In genomic region chr21:32768530-32768929, GRCh38 we compare ENCODE assay signal across 1 cellular context.
TF ChIP-seq lines count a peak whose summit lies in the region.

No MANE protein-coding gene starts in this region.

TF ChIP-seq in GM12878, 131 proteins besides CTCF, POLR2A, EP300 and RAD21 (continued from another document):
- TF ChIP-seq BMI1 (IDR thresholded peaks at IDR 0.05; ENCODE audit: borderline replicate concordance), result no peak
- TF ChIP-seq GABPA (IDR thresholded peaks at IDR 0.05; ENCODE audit: low read depth), result no peak
- TF ChIP-seq ELK1 (IDR thresholded peaks at IDR 0.05; ENCODE audit: low read depth, low read length), result no peak
- TF ChIP-seq TCF3 (IDR thresholded peaks at IDR 0.05; ENCODE audit: borderline replicate concordance, insufficient read depth, low read depth, low read length), result no peak
- no peak for TF ChIP-seq BHLHE40 (IDR thresholded peaks at IDR 0.05; ENCODE audit: borderline replicate concordance in 1 of 2, low read depth in 2 of 2, low read length in 1 of 2)
- TF ChIP-seq ZBTB40 (IDR thresholded peaks at IDR 0.05; ENCODE audit: borderline replicate concordance), result no peak
- no peak for TF ChIP-seq HDGF (IDR thresholded peaks at IDR 0.05)
- no peak for TF ChIP-seq FOXM1 (IDR thresholded peaks at IDR 0.05; ENCODE audit: low read depth, low read length)
- TF ChIP-seq LARP7 (IDR thresholded peaks at IDR 0.05), result no peak
- no peak for TF ChIP-seq SREBF2 (IDR thresholded peaks at IDR 0.05; ENCODE audit: low read length)
- no peak for TF ChIP-seq NFYA (IDR thresholded peaks at IDR 0.05; ENCODE audit: borderline replicate concordance, low read depth, low read length)
- TF ChIP-seq TCF12 (IDR thresholded peaks at IDR 0.05; ENCODE audit: low read depth, low read length), result no peak
- TF ChIP-seq CREM (IDR thresholded peaks at IDR 0.05; ENCODE audit: low read depth), result no peak
- no peak for TF ChIP-seq CBX5 (IDR thresholded peaks at IDR 0.05; ENCODE audit: low read depth)
- TF ChIP-seq NRF1 (conservative IDR thresholded peaks at IDR 0.05; ENCODE audit: low read depth, low read length), result no peak
- no peak for TF ChIP-seq ZBTB4 (CRISPR knock-in tag; IDR thresholded peaks at IDR 0.05)
- no peak for TF ChIP-seq SIX5 (IDR thresholded peaks at IDR 0.05; ENCODE audit: low read depth, low read length, severe bottlenecking)
